ENCODE assay signal across 1 cellular context in the genomic region with DNA sequence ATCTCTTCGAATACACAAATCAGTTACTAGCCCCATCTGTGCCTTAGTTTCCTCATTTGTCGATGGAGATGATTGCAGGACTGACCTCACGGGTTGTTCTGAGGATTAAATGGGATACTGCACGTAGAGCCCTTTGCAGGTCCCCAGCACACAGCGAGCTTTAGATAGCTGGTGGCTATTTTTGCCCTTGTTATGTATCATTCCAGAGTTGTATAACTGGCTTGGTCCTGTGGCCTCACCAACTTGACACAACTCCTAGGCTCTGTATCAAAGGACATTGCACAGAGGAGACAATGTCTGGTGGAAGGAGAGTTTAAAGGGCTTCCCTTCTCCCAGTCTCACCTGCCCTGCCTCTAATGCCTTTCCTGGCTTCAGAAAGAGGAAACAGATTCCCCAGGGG.
TF ChIP-seq lines count a peak whose summit lies in the region.

No MANE protein-coding gene starts in this region.

TF ChIP-seq in K562, 482 proteins besides CTCF, POLR2A, EP300 and RAD21 (continued from another document):
- TF ChIP-seq ZNF407 (IDR thresholded peaks at IDR 0.05; ENCODE audit: low read depth) (no peak), ZNF77 (CRISPR knock-in tag; IDR thresholded peaks at IDR 0.05) (no peak), ZNF696 (CRISPR knock-in tag; conservative IDR thresholded peaks at IDR 0.05) (no peak), ZNF639 (CRISPR knock-in tag; conservative IDR thresholded peaks at IDR 0.05 in 1 of 2, IDR thresholded peaks at IDR 0.05 in 1 of 2) (no peak), RBM39 (optimal IDR thresholded peaks at IDR 0.05; ENCODE audit: low read depth, low read length) (no peak), SIN3B (IDR thresholded peaks at IDR 0.05; ENCODE audit: low read depth) (no peak), TAF1 (IDR thresholded peaks at IDR 0.05; ENCODE audit: control insufficient read depth, extremely low read depth, insufficient read depth, low read length, severe bottlenecking) (no peak), ARID2 (IDR thresholded peaks at IDR 0.05) (no peak), C11orf30 (IDR thresholded peaks at IDR 0.05; ENCODE audit: low read depth) (no peak), TARDBP (IDR thresholded peaks at IDR 0.05) (no peak), POLR2B (IDR thresholded peaks at IDR 0.05; ENCODE audit: low read depth, partially characterized antibody) (no peak), ARID1B (IDR thresholded peaks at IDR 0.05) (no peak), NCOA6 (IDR thresholded peaks at IDR 0.05) (no peak), USF2 (CRISPR knock-in tag; IDR thresholded peaks at IDR 0.05) (no peak), MTA3 (IDR thresholded peaks at IDR 0.05; ENCODE audit: borderline replicate concordance) (no peak), ZBTB33 (CRISPR knock-in tag; IDR thresholded peaks at IDR 0.05) (no peak)
- TF ChIP-seq, protein P1, sequence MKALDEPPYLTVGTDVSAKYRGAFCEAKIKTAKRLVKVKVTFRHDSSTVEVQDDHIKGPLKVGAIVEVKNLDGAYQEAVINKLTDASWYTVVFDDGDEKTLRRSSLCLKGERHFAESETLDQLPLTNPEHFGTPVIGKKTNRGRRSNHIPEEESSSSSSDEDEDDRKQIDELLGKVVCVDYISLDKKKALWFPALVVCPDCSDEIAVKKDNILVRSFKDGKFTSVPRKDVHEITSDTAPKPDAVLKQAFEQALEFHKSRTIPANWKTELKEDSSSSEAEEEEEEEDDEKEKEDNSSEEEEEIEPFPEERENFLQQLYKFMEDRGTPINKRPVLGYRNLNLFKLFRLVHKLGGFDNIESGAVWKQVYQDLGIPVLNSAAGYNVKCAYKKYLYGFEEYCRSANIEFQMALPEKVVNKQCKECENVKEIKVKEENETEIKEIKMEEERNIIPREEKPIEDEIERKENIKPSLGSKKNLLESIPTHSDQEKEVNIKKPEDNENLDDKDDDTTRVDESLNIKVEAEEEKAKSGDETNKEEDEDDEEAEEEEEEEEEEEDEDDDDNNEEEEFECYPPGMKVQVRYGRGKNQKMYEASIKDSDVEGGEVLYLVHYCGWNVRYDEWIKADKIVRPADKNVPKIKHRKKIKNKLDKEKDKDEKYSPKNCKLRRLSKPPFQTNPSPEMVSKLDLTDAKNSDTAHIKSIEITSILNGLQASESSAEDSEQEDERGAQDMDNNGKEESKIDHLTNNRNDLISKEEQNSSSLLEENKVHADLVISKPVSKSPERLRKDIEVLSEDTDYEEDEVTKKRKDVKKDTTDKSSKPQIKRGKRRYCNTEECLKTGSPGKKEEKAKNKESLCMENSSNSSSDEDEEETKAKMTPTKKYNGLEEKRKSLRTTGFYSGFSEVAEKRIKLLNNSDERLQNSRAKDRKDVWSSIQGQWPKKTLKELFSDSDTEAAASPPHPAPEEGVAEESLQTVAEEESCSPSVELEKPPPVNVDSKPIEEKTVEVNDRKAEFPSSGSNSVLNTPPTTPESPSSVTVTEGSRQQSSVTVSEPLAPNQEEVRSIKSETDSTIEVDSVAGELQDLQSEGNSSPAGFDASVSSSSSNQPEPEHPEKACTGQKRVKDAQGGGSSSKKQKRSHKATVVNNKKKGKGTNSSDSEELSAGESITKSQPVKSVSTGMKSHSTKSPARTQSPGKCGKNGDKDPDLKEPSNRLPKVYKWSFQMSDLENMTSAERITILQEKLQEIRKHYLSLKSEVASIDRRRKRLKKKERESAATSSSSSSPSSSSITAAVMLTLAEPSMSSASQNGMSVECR (CRISPR knock-in tag; IDR thresholded peaks at IDR 0.05), result no peak
- TF ChIP-seq, protein P2, sequence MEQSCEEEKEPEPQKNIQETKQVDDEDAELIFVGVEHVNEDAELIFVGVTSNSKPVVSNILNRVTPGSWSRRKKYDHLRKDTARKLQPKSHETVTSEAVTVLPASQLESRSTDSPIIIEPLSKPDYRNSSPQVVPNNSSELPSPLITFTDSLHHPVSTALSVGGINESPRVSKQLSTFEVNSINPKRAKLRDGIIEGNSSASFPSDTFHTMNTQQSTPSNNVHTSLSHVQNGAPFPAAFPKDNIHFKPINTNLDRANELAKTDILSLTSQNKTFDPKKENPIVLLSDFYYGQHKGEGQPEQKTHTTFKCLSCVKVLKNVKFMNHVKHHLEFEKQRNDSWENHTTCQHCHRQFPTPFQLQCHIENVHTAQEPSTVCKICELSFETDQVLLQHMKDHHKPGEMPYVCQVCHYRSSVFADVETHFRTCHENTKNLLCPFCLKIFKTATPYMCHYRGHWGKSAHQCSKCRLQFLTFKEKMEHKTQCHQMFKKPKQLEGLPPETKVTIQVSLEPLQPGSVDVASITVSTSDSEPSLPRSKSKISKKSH (CRISPR knock-in tag; IDR thresholded peaks at IDR 0.05), result no peak
